In the genomic region with DNA sequence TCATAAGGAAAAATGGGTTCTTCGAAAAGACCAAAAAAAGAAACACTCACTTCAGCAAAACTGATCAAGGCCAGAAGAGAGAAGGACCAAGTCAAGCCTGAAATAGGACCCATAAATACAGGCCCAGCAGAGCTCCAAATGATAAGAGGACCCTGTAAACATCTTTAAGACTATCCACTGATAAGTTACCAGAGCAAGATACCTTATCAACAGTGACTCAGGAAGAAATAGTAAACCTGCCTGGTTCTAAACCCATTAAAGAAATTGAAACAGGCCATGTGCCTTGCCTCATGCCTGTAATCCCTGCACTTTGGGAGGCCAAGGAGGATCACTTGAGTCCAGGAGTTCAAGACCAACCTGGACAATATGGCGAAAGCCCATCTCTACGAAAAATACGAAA, we compare ENCODE assay signal across 29 cellular contexts.
"Had no signal": no experiment of that assay in that cellular context is flagged by ENCODE, and none has a peak within 500 bp of the region (broad histone marks: within the 10 kb centered on the region; RNA-seq: fewer than 3 reads in every experiment).

No MANE protein-coding gene starts in this region.

- H3K4me1 ChIP-seq: breast epithelium, lower lobe of right lung, psoas muscle, sigmoid colon had no signal

- H3K27me3 Mint-ChIP-seq: activated naive CD4-positive, alpha-beta T cell treated with anti-CD3 and anti-CD28 coated beads, Interleukin-2, amount 50 U/mL, for 24 hours had no signal

- H3K9me3 ChIP-seq: breast epithelium, esophagus muscularis mucosa, heart right ventricle, left lung, lower lobe of right lung, ovary, psoas muscle, sigmoid colon, stomach, thyroid gland had no signal

- H3K36me3 Mint-ChIP-seq: activated naive CD4-positive, alpha-beta T cell treated with anti-CD3 and anti-CD28 coated beads, Interleukin-2, amount 50 U/mL, for 24 hours; naive B cell; stimulated activated naive B cell treated with anti-CD40 and anti-IgM and Interleukin-4, amounts not matched to agents 10 μg/mL and 1 μg/mL and 100 μg/mL, for 72 hours had no signal

- ATAC-seq: activated CD4-positive, alpha-beta T cell treated with anti-CD3 and anti-CD28 coated beads for 36 hours; activated CD8-positive, alpha-beta memory T cell treated with anti-CD3 and anti-CD28 coated beads, Interleukin-2, amount 10 ng/mL, durations not matched to agents 7 days and 5 days; activated CD8-positive, alpha-beta T cell treated with anti-CD3 and anti-CD28 coated beads, Interleukin-2, amount 10 ng/mL, durations not matched to agents 7 days and 5 days; activated naive CD8-positive, alpha-beta T cell treated with anti-CD3 and anti-CD28 coated beads, Interleukin-2, amount 50 U/mL, for 24 hours; heart right ventricle; left lung; lower lobe of right lung; psoas muscle; stimulated activated naive B cell treated with anti-CD40 and anti-IgM and Interleukin-4, amounts not matched to agents 10 μg/mL and 1 μg/mL and 100 μg/mL, for 72 hours had no signal

- H3K27ac ChIP-seq: breast epithelium, esophagus muscularis mucosa, ovary, psoas muscle, sigmoid colon, stomach, thyroid gland had no signal

- DNase-seq: activated CD4-positive, alpha-beta T cell treated with anti-CD3 and anti-CD28 coated beads for 36 hours; activated CD4-positive, CD25-positive, alpha-beta regulatory T cell; activated CD8-positive, alpha-beta memory T cell treated with anti-CD3 and anti-CD28 coated beads, Interleukin-2, amount 10 ng/mL, durations not matched to agents 7 days and 5 days; activated CD8-positive, alpha-beta T cell treated with anti-CD3 and anti-CD28 coated beads, Interleukin-2, amount 10 ng/mL, durations not matched to agents 7 days and 5 days; activated naive CD8-positive, alpha-beta T cell treated with anti-CD3 and anti-CD28 coated beads, Interleukin-2, amount 50 U/mL, for 24 hours; activated T-cell treated with anti-CD3 and anti-CD28 coated beads, Interleukin-2, amount 50 U/mL, for 48 hours; central memory CD4-positive, alpha-beta T cell; foreskin melanocyte; heart right ventricle; kidney glomerular epithelial cell; left lung; lower lobe of right lung; naive B cell; nephron progenitor cell; ovary; psoas muscle; sigmoid colon; stimulated activated CD4-positive, alpha-beta T cell treated with anti-CD3 and anti-CD28 coated beads, Interleukin-15, amount 100 ng/mL, for 24 hours; stimulated activated CD4-positive, alpha-beta T cell treated with anti-CD3 and anti-CD28 coated beads, Interleukin-2, amount 100 ng/mL, for 24 hours; stimulated activated naive B cell treated with anti-CD40 and anti-IgM and Interleukin-4, amounts not matched to agents 10 μg/mL and 1 μg/mL and 100 μg/mL, for 72 hours; stomach; T-helper 1 cell; thyroid gland had no signal

- H3K4me3 Mint-ChIP-seq: activated CD4-positive, alpha-beta T cell treated with anti-CD3 and anti-CD28 coated beads for 36 hours; activated CD8-positive, alpha-beta memory T cell treated with anti-CD3 and anti-CD28 coated beads, Interleukin-2, amount 10 ng/mL, durations not matched to agents 7 days and 5 days; activated CD8-positive, alpha-beta T cell treated with anti-CD3 and anti-CD28 coated beads, Interleukin-2, amount 10 ng/mL, durations not matched to agents 7 days and 5 days; activated naive CD4-positive, alpha-beta T cell treated with anti-CD3 and anti-CD28 coated beads, Interleukin-2, amount 50 U/mL, for 24 hours; activated naive CD8-positive, alpha-beta T cell treated with anti-CD3 and anti-CD28 coated beads, Interleukin-2, amount 50 U/mL, for 24 hours; dendritic cell treated with granulocyte-macrophage colony-stimulating factor and Interleukin-4, amounts not matched to agents 40 ng/mL and 50 ng/mL, for 4 days; mesothelial cell of epicardium; naive B cell; nephron progenitor cell; stimulated activated naive B cell treated with anti-CD40 and anti-IgM and Interleukin-4, amounts not matched to agents 10 μg/mL and 1 μg/mL and 100 μg/mL, for 72 hours had no signal

- H3K4me1 Mint-ChIP-seq: activated CD8-positive, alpha-beta memory T cell treated with anti-CD3 and anti-CD28 coated beads, Interleukin-2, amount 10 ng/mL, durations not matched to agents 7 days and 5 days; activated naive CD8-positive, alpha-beta T cell treated with anti-CD3 and anti-CD28 coated beads, Interleukin-2, amount 50 U/mL, for 24 hours had no signal

- H3K4me3 ChIP-seq: breast epithelium, esophagus muscularis mucosa, heart right ventricle, left lung, lower lobe of right lung, ovary, psoas muscle, sigmoid colon, stomach, thyroid gland had no signal

- H3K27me3 ChIP-seq: breast epithelium, esophagus muscularis mucosa, heart right ventricle, left lung, ovary, sigmoid colon, stomach, thyroid gland had no signal

- H3K27ac Mint-ChIP-seq: activated CD4-positive, alpha-beta T cell treated with anti-CD3 and anti-CD28 coated beads for 36 hours; activated CD8-positive, alpha-beta memory T cell treated with anti-CD3 and anti-CD28 coated beads, Interleukin-2, amount 10 ng/mL, durations not matched to agents 7 days and 5 days; activated CD8-positive, alpha-beta T cell treated with anti-CD3 and anti-CD28 coated beads, Interleukin-2, amount 10 ng/mL, durations not matched to agents 7 days and 5 days; activated naive CD4-positive, alpha-beta T cell treated with anti-CD3 and anti-CD28 coated beads, Interleukin-2, amount 50 U/mL, for 24 hours; activated naive CD8-positive, alpha-beta T cell treated with anti-CD3 and anti-CD28 coated beads, Interleukin-2, amount 50 U/mL, for 24 hours; activated T-helper 2 cell treated with anti-CD3 and anti-CD28 coated beads, Interferon-gamma antibody, Interleukin-2, Interleukin-4, amounts not matched to agents 10 μg/mL and 5 μg/mL and 100 μg/mL, durations not matched to agents 14 hours and 24 hours and 36 hours; mesothelial cell of epicardium; naive B cell; nephron progenitor cell; stimulated activated naive B cell treated with anti-CD40 and anti-IgM and Interleukin-4, amounts not matched to agents 10 μg/mL and 1 μg/mL and 100 μg/mL, for 72 hours had no signal

- H3K9me3 Mint-ChIP-seq: activated naive CD4-positive, alpha-beta T cell treated with anti-CD3 and anti-CD28 coated beads, Interleukin-2, amount 50 U/mL, for 24 hours; activated naive CD8-positive, alpha-beta T cell treated with anti-CD3 and anti-CD28 coated beads, Interleukin-2, amount 50 U/mL, for 24 hours; activated T-helper 2 cell treated with anti-CD3 and anti-CD28 coated beads, Interferon-gamma antibody, Interleukin-2, Interleukin-4, amounts not matched to agents 10 μg/mL and 5 μg/mL and 100 μg/mL, durations not matched to agents 14 hours and 24 hours and 36 hours; dendritic cell treated with granulocyte-macrophage colony-stimulating factor and Interleukin-4, amounts not matched to agents 40 ng/mL and 50 ng/mL, for 4 days; naive B cell had no signal

- H3K36me3 ChIP-seq: breast epithelium, esophagus muscularis mucosa, heart right ventricle, left lung, lower lobe of right lung, ovary, sigmoid colon, stomach, thyroid gland had no signal
